Comparison of ENCODE assay signal across 15 cellular contexts in the genomic region with DNA sequence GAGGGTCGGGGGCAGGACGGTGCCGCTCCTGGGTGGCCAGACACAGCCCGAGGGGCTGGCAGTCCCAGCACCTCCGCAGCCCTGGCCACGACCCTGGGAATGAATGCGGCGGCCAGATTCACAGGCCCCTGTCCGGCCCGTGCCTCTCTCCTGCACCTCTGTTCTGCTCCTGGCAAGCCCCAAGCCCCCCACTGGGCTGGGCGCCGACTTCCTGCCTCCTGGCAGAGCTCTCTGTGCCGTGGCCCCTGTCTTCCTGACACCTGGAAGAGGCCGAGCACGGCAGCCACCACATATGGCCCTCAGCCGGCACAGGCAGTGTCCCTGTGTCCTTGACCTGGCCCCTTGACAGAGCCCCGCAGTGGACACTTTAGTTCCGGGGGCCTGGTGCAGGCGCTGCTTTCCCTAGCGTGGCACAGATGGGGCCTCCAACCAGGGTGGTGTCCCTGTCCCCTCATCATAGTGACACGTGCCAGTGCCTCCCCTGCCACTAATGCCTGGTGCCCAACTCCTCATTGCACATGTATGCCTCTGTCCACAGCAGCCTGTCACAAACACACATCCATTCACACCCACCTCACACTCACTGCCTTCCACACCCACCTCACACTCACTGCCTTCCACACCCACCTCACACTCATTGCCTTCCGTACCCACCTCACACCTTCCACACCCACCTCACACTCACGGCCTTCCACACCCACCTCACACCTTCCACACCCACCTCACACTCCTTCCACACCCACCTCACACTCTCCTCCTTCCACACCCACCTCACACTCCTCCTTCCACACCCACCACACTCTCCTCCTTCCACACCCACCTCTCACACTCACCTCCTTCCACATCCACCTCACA.
DNase-seq lines count a peak whose midpoint lies in the region; ATAC-seq, FAIRE-seq and TF ChIP-seq lines count a peak whose summit lies in the region.
"Had no signal": no experiment of that assay in that cellular context is flagged by ENCODE, and none has a peak within 500 bp of the region (broad histone marks: within the 10 kb centered on the region; RNA-seq: fewer than 3 reads in every experiment).

No MANE protein-coding gene starts in this region.

- no peaks in the 10 kb centered on the region for H3K79me2 ChIP-seq in GM23338 (replicated peaks; ENCODE audit: insufficient read depth)
- H3K79me2 ChIP-seq: parathyroid adenoma had no signal

- intact Hi-C loops in mucosa of descending colon (cut with DNase I, micrococcal nuclease): no loop called here

- no peaks in the 10 kb centered on the region for H3K27me3 ChIP-seq in GM23338 (ENCODE audit: insufficient read depth)
- H3K27me3 ChIP-seq: BLaER1 treated with 17β-estradiol and CSF1 and Interleukin-3, amounts not matched to agents 10 nM and 100 nM had no signal

- ATAC-seq in A549 (peak; percentile 28 to 39), GM23338 (peak; percentile 20; the same call in 2 of the 3 replicates), mucosa of descending colon (peak; percentile 22), GM21515 (IDR thresholded peaks at IDR 0.05; ENCODE audit: unreplicated experiment) (no peak)
- ATAC-seq in activated CD8-positive, alpha-beta T cell treated with anti-CD3 and anti-CD28 coated beads, Interleukin-2, amount 10 ng/mL, durations not matched to agents 7 days and 5 days: no peak

- peaks cover 41% of the 10 kb centered on the region for H3K36me3 Mint-ChIP-seq in GM23338 (ENCODE audit: low read depth)
- peaks cover 46% of the 10 kb centered on the region for H3K36me3 Mint-ChIP-seq in activated CD8-positive, alpha-beta T cell treated with anti-CD3 and anti-CD28 coated beads, Interleukin-2, amount 10 ng/mL, durations not matched to agents 7 days and 5 days (ENCODE audit: low read depth)
- H3K36me3 Mint-ChIP-seq in glutamatergic neuron (ENCODE audit: unreplicated experiment): peaks cover 13% of the 10 kb centered on the region

- no peak for DNase-seq in A549 (ENCODE audit: low read depth in 1 of 2, low spot score in 1 of 2)
- no peak for DNase-seq in GM23338 (ENCODE audit: low spot score)
- no peak for DNase-seq in activated CD8-positive, alpha-beta T cell treated with anti-CD3 and anti-CD28 coated beads, Interleukin-2, amount 10 ng/mL, durations not matched to agents 7 days and 5 days
- no peak for DNase-seq in mucosa of descending colon
- no peak for DNase-seq in ureter (ENCODE audit: low spot score)
- no peak for DNase-seq in glutamatergic neuron
- no peak for DNase-seq in stimulated activated CD4-positive, alpha-beta T cell treated with anti-CD3 and anti-CD28 coated beads, Interleukin-1b, Interleukin-23, amount 100 ng/mL, for 48 hours
- DNase-seq: activated naive CD4-positive, alpha-beta T cell treated with anti-CD3 and anti-CD28 coated beads for 36 hours; mammary epithelial cell; NCI-H187; stimulated activated CD4-positive, alpha-beta T cell treated with anti-CD3 and anti-CD28 coated beads, Interleukin-15, amount 100 ng/mL, for 24 hours had no signal

- H3K27ac ChIP-seq in A549 (peak overlapping the region in 1 of 2 experiments; percentile 43; a peak in 1 of 6 replicates), GM23338 (ENCODE audit: low read depth) (no peak overlapping the region)
- H3K27ac ChIP-seq: BLaER1 treated with 17β-estradiol and CSF1 and Interleukin-3, amounts not matched to agents 10 nM and 100 nM; parathyroid adenoma had no signal

- TF ChIP-seq CTCF in A549 (IDR thresholded peaks at IDR 0.05) (no peak), GM23338 (conservative IDR thresholded peaks at IDR 0.05; ENCODE audit: low read depth in 2 of 2) (no peak), mucosa of descending colon (IDR thresholded peaks at IDR 0.05) (no peak), glutamatergic neuron (IDR thresholded peaks at IDR 0.05; ENCODE audit: partially characterized antibody, unreplicated experiment) (no peak)

- no peaks in the 10 kb centered on the region for H3K9me2 ChIP-seq in GM23338 (ENCODE audit: insufficient read depth)

- H3K4me1 Mint-ChIP-seq in GM23338: peaks cover 4% of the 10 kb centered on the region; the same call in 1 of the 3 replicates
- peaks cover 16% of the 10 kb centered on the region for H3K4me1 Mint-ChIP-seq in activated CD8-positive, alpha-beta T cell treated with anti-CD3 and anti-CD28 coated beads, Interleukin-2, amount 10 ng/mL, durations not matched to agents 7 days and 5 days (ENCODE audit: low read depth)
- peaks cover 7% of the 10 kb centered on the region for H3K4me1 Mint-ChIP-seq in glutamatergic neuron (ENCODE audit: low read depth, unreplicated experiment)

- H3K36me3 ChIP-seq in GM23338 (ENCODE audit: insufficient read depth) (peaks cover 4% of the 10 kb centered on the region; the same call in 1 of the 2 replicates), mucosa of descending colon (ENCODE audit: low read depth) (peaks cover 5% of the 10 kb centered on the region)

- H3K27ac Mint-ChIP-seq in GM23338 (no peak overlapping the region), glutamatergic neuron (ENCODE audit: unreplicated experiment) (no peak overlapping the region)
- peak overlapping the region; percentile 60 for H3K27ac Mint-ChIP-seq in activated CD8-positive, alpha-beta T cell treated with anti-CD3 and anti-CD28 coated beads, Interleukin-2, amount 10 ng/mL, durations not matched to agents 7 days and 5 days
- H3K27ac Mint-ChIP-seq: activated naive CD4-positive, alpha-beta T cell treated with anti-CD3 and anti-CD28 coated beads for 36 hours had no signal

- H3K4me2 ChIP-seq in A549 (no peak overlapping the region), GM23338 (no peak overlapping the region)
- H3K4me2 ChIP-seq: BLaER1 treated with 17β-estradiol and CSF1 and Interleukin-3, amounts not matched to agents 10 nM and 100 nM had no signal

- H3K9me3 ChIP-seq in A549 (no peaks in the 10 kb centered on the region), mucosa of descending colon (no peaks in the 10 kb centered on the region)
- H3K9me3 ChIP-seq: BLaER1 treated with 17β-estradiol and CSF1 and Interleukin-3, amounts not matched to agents 10 nM and 100 nM had no signal

- H3K9me3 Mint-ChIP-seq in GM23338 (no peaks in the 10 kb centered on the region; the same call in 2 of the 3 replicates), glutamatergic neuron (ENCODE audit: unreplicated experiment) (peaks cover 6% of the 10 kb centered on the region)
- no peaks in the 10 kb centered on the region for H3K9me3 Mint-ChIP-seq in activated CD8-positive, alpha-beta T cell treated with anti-CD3 and anti-CD28 coated beads, Interleukin-2, amount 10 ng/mL, durations not matched to agents 7 days and 5 days (ENCODE audit: insufficient read depth)
- H3K9me3 Mint-ChIP-seq: activated naive CD4-positive, alpha-beta T cell treated with anti-CD3 and anti-CD28 coated beads for 36 hours had no signal

- no peaks in the 10 kb centered on the region; the same call in none of the 2 replicates for H4K20me1 ChIP-seq in GM23338 (replicated peaks; ENCODE audit: insufficient read depth)

- no peak for TF ChIP-seq RAD21 in A549 (conservative IDR thresholded peaks at IDR 0.05 in 1 of 2, IDR thresholded peaks at IDR 0.05 in 1 of 2)

- no peak for FAIRE-seq in A549 (lab: Jason Lieb, UNC)
- FAIRE-seq: G401.6 had no signal

- H2AFZ ChIP-seq in GM23338: no peak overlapping the region
- H2AFZ ChIP-seq: parathyroid adenoma had no signal

- H3K4me3 Mint-ChIP-seq in GM23338: no peak overlapping the region
- H3K4me3 Mint-ChIP-seq in activated CD8-positive, alpha-beta T cell treated with anti-CD3 and anti-CD28 coated beads, Interleukin-2, amount 10 ng/mL, durations not matched to agents 7 days and 5 days: no peak overlapping the region
- no peak overlapping the region for H3K4me3 Mint-ChIP-seq in glutamatergic neuron (ENCODE audit: unreplicated experiment)
- H3K4me3 Mint-ChIP-seq: activated naive CD4-positive, alpha-beta T cell treated with anti-CD3 and anti-CD28 coated beads for 36 hours had no signal

- H3K27me3 Mint-ChIP-seq in GM23338 (ENCODE audit: insufficient read depth, low read depth, poor library complexity) (peaks cover 17% of the 10 kb centered on the region), glutamatergic neuron (ENCODE audit: unreplicated experiment) (peaks cover 17% of the 10 kb centered on the region)
- H3K27me3 Mint-ChIP-seq in activated CD8-positive, alpha-beta T cell treated with anti-CD3 and anti-CD28 coated beads, Interleukin-2, amount 10 ng/mL, durations not matched to agents 7 days and 5 days (ENCODE audit: low read depth): no peaks in the 10 kb centered on the region

- H3F3A ChIP-seq in GM23338 (replicated peaks; ENCODE audit: low read depth): 0 out of 2 replicates have a peak, but pooled peaks cover 5% of the 10 kb centered on the region

- H3K4me1 ChIP-seq in A549 (no peaks in the 10 kb centered on the region), GM23338 (ENCODE audit: insufficient read depth) (no peaks in the 10 kb centered on the region), mucosa of descending colon (ENCODE audit: low read depth) (no peaks in the 10 kb centered on the region)
- H3K4me1 ChIP-seq: BLaER1 treated with 17β-estradiol and CSF1 and Interleukin-3, amounts not matched to agents 10 nM and 100 nM; parathyroid adenoma had no signal

- TF ChIP-seq EP300 in A549 (IDR thresholded peaks at IDR 0.05): no peak

- no peak overlapping the region for H3K4me3 ChIP-seq in A549
- no peak overlapping the region for H3K4me3 ChIP-seq in GM23338
- H3K4me3 ChIP-seq in mucosa of descending colon: no peak overlapping the region
- H3K4me3 ChIP-seq: BLaER1 treated with 17β-estradiol and CSF1 and Interleukin-3, amounts not matched to agents 10 nM and 100 nM had no signal

- no peak for TF ChIP-seq POLR2A in A549 (IDR thresholded peaks at IDR 0.05; ENCODE audit: low read length)

- 84% methylated on average over 13 of the region's 23 CpGs for WGBS in A549 (ENCODE audit: missing lambda C conversion rate)

- POLR2A ChIA-PET in A549 (lab: Yijun Ruan, JAX): no interaction called here
- POLR2A ChIA-PET in activated CD8-positive, alpha-beta T cell treated with anti-CD3 and anti-CD28 coated beads, Interleukin-2, amount 10 ng/mL, durations not matched to agents 7 days and 5 days (lab: Charles Lee): no interaction called here

- CTCF ChIA-PET in A549 (lab: Yijun Ruan, JAX): interaction anchor here (0.6 to 1.5 kb wide), 2 partner anchors 29 to 44 kb away, joined by 3 to 8 read pairs; no protein-coding TSS in a partner anchor
- CTCF ChIA-PET in activated CD8-positive, alpha-beta T cell treated with anti-CD3 and anti-CD28 coated beads, Interleukin-2, amount 10 ng/mL, durations not matched to agents 7 days and 5 days (lab: Charles Lee): no interaction called here

TF ChIP-seq in GM23338, 12 proteins besides CTCF, POLR2A, EP300 and RAD21 (continues in another document):
- no peak for TF ChIP-seq CREB1 (CRISPR knock-in tag; IDR thresholded peaks at IDR 0.05; ENCODE audit: low read depth)
- TF ChIP-seq EZH2phosphoT487 (IDR thresholded peaks at IDR 0.05; ENCODE audit: unreplicated experiment): no peak
- no peak for TF ChIP-seq POLR2AphosphoS5 (IDR thresholded peaks at IDR 0.05; ENCODE audit: low read depth)

Comparison
In these comparisons a context has a peak if more than half of its experiments do, and no peak if none do; other contexts are left out.
1. ATAC-seq: peak in A549 (2 of 2), GM23338 (single experiment) and mucosa of descending colon (single experiment); none in activated CD8-positive, alpha-beta T cell treated with anti-CD3 and anti-CD28 coated beads, Interleukin-2, amount 10 ng/mL, durations not matched to agents 7 days and 5 days (single experiment) and GM21515 (single experiment).